In the genomic region with DNA sequence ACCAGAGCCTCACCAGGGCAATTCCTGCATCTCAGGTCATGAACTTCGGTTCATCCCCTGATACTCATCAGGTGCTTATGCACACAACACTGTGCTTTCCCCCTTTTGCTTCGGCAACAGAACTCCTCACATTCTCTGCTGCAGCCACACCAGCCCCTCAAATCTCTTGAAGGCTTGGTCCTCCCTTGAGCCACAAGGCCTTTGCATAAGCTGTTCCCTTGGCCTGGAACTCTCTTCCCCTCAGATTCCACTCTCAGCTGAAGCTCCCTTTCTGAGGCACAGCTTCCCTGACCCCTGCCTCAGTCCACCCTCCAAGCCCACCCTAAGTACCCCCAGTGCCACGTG, we compare ENCODE assay signal across 16 cellular contexts.
A peak's percentile ranks its signal among the peaks of the same experiment; 100 is the strongest.
DNase-seq lines count a peak whose midpoint lies in the region; FAIRE-seq and TF ChIP-seq lines count a peak whose summit lies in the region.
"Had no signal": no experiment of that assay in that cellular context is flagged by ENCODE, and none has a peak within 500 bp of the region (broad histone marks: within the 10 kb centered on the region; RNA-seq: fewer than 3 reads in every experiment).

No MANE protein-coding gene starts in this region.

- H2BK5ac ChIP-seq in H1 (ENCODE audit: low read depth, low read length) = no peak overlapping the region; the same call in 1 of the 2 replicates

- H3K36me3 ChIP-seq in MM.1S (replicated peaks; ENCODE audit: insufficient read depth, low read length) (no peaks in the 10 kb centered on the region), H1 (ENCODE audit: control insufficient read depth in 2 of 4, insufficient read depth in 4 of 4, low read length in 3 of 4) (no peaks in the 10 kb centered on the region; a peak in 1 of 8 replicates), parathyroid adenoma (ENCODE audit: control insufficient read depth, insufficient read depth, low read length) (no peaks in the 10 kb centered on the region), Peyer's patch (no peaks in the 10 kb centered on the region), WERI-Rb-1 (peaks cover 9% of the 10 kb centered on the region)
- H3K36me3 ChIP-seq: ovary had no signal

- no peaks in the 10 kb centered on the region for H3K27me3 Mint-ChIP-seq in T-helper 1 cell treated with Interleukin-12 subunit alpha and Interleukin-12 subunit beta and Interleukin-4 antibody, amounts not matched to agents 30 μg/mL and 1 μg/mL, for 36 hours (ENCODE audit: low read depth)

- CTCF ChIA-PET in H1 (lab: Charles Lee; ENCODE audit: partially characterized antibody) = interaction anchor here (0.5 to 2.1 kb wide), 12 partner anchors 9 to 144 kb away, joined by 3 to 11 read pairs (median 4); no protein-coding TSS in a partner anchor

- no peak overlapping the region for H2BK20ac ChIP-seq in H1 (ENCODE audit: low read length)

- H3K27ac Mint-ChIP-seq in T-helper 1 cell treated with Interleukin-12 subunit alpha and Interleukin-12 subunit beta and Interleukin-4 antibody, amounts not matched to agents 30 μg/mL and 1 μg/mL, for 36 hours = peak overlapping the region; percentile 65

- no peak overlapping the region for H3K4me3 Mint-ChIP-seq in T-helper 1 cell treated with Interleukin-12 subunit alpha and Interleukin-12 subunit beta and Interleukin-4 antibody, amounts not matched to agents 30 μg/mL and 1 μg/mL, for 36 hours

- H4K20me1 ChIP-seq in MM.1S (ENCODE audit: insufficient read depth, low read length) (no peaks in the 10 kb centered on the region), H1 (replicated peaks in 1 of 2; ENCODE audit: control insufficient read depth in 1 of 2, insufficient read depth in 2 of 2, low read length in 2 of 2) (no peaks in the 10 kb centered on the region)

- no peaks in the 10 kb centered on the region for H3K9me2 ChIP-seq in MM.1S (replicated peaks; ENCODE audit: insufficient read depth, low read length)

- H3K9ac ChIP-seq in MM.1S (ENCODE audit: low read length) (peak overlapping the region; percentile 26; the same call in 1 of the 2 replicates), H1 (replicated peaks in 1 of 4; ENCODE audit: extremely low read depth in 1 of 4, low read depth in 3 of 4, low read length in 3 of 4) (no peak overlapping the region), parathyroid adenoma (no peak overlapping the region)

- H3K4me3 ChIP-seq in MM.1S (ENCODE audit: low read length) = no peak overlapping the region
- H3K4me3 ChIP-seq in H1 (ENCODE audit: extremely low read depth in 1 of 4, insufficient read depth in 2 of 4, low read depth in 3 of 4, low read length in 4 of 4) = no peak overlapping the region
- H3K4me3 ChIP-seq in parathyroid adenoma (ENCODE audit: low read depth, low read length) = no peak overlapping the region
- H3K4me3 ChIP-seq in Peyer's patch = no peak overlapping the region
- H3K4me3 ChIP-seq in WERI-Rb-1 (ENCODE audit: low read depth, low read length) = no peak overlapping the region
- H3K4me3 ChIP-seq: ovary, SK-N-MC, skin epidermis had no signal

- H3K4ac ChIP-seq in H1 (replicated peaks; ENCODE audit: insufficient read length, low read depth, low read length) = no peak overlapping the region

- peak overlapping the region; percentile 71; the same call in 1 of the 2 replicates for H3K27ac ChIP-seq in MM.1S (ENCODE audit: low read length)
- no peak overlapping the region for H3K27ac ChIP-seq in H1 (ENCODE audit: low read depth, low read length)
- peak overlapping the region; percentile 77 for H3K27ac ChIP-seq in parathyroid adenoma
- peak overlapping the region in 1 of 4 donors; percentile 40 for H3K27ac ChIP-seq in Peyer's patch
- no peak overlapping the region for H3K27ac ChIP-seq in WERI-Rb-1
- H3K27ac ChIP-seq: 22Rv1, ovary, SK-N-MC had no signal

- H3K14ac ChIP-seq in H1 (ENCODE audit: insufficient read length) = no peak overlapping the region

- peak overlapping the region; percentile 33; the same call in 1 of the 2 replicates for H2AFZ ChIP-seq in MM.1S (ENCODE audit: low read length)
- H2AFZ ChIP-seq in H1 (ENCODE audit: low read length) = no peak overlapping the region
- peak overlapping the region; percentile 25 for H2AFZ ChIP-seq in parathyroid adenoma

- no peak overlapping the region for H4K8ac ChIP-seq in H1 (ENCODE audit: extremely low read depth, insufficient read depth, low read length)

- no peak for TF ChIP-seq CTCF in MM.1S (IDR thresholded peaks at IDR 0.05; ENCODE audit: low read length)
- no peak for TF ChIP-seq CTCF in H1 (IDR thresholded peaks at IDR 0.05; ENCODE audit: control extremely low read depth in 1 of 3, insufficient read depth in 1 of 3, low read depth in 1 of 3, low read length in 3 of 3)
- TF ChIP-seq CTCF in parathyroid adenoma (IDR thresholded peaks at IDR 0.05) = no peak
- TF ChIP-seq CTCF in Peyer's patch (IDR thresholded peaks at IDR 0.05) = no peak
- TF ChIP-seq CTCF in WERI-Rb-1 (IDR thresholded peaks at IDR 0.05; ENCODE audit: low read depth, low read length) = no peak

- H2BK12ac ChIP-seq in H1 (ENCODE audit: low read depth, low read length) = peak overlapping the region; percentile 50; the same call in 1 of the 2 replicates

- H2BK120ac ChIP-seq in H1 (replicated peaks; ENCODE audit: low read depth, low read length) = no peak overlapping the region

- H3K4me1 ChIP-seq in MM.1S (ENCODE audit: low read length) = peaks cover 30% of the 10 kb centered on the region
- H3K4me1 ChIP-seq in H1 (replicated peaks in 1 of 4; ENCODE audit: control insufficient read depth in 3 of 4, insufficient read depth in 4 of 4, low read length in 3 of 4) = peaks cover 0 to 6% (median 0%) of the 10 kb centered on the region in 4 experiments; a peak in 1 of 7 replicates
- peaks cover 30% of the 10 kb centered on the region for H3K4me1 ChIP-seq in parathyroid adenoma
- peaks cover 0 to 7% (median 2%) of the 10 kb centered on the region in 4 donors for H3K4me1 ChIP-seq in Peyer's patch

- TF ChIP-seq POLR2A in H1 (IDR thresholded peaks at IDR 0.05; ENCODE audit: control extremely low read depth in 1 of 2, low read depth in 2 of 2, low read length in 2 of 2) (no peak), Peyer's patch (IDR thresholded peaks at IDR 0.05) (no peak)

- H4K91ac ChIP-seq in H1 (replicated peaks; ENCODE audit: insufficient read length, low read length) = no peak overlapping the region

- no peaks in the 10 kb centered on the region; the same call in 1 of the 2 replicates for H3K79me1 ChIP-seq in H1 (ENCODE audit: low read depth, low read length)

- H3K4me2 ChIP-seq in MM.1S (ENCODE audit: low read depth, low read length) (peak overlapping the region; percentile 51; the same call in 1 of the 2 replicates), H1 (ENCODE audit: insufficient read depth in 1 of 2, low read depth in 2 of 2, low read length in 2 of 2) (no peak overlapping the region), parathyroid adenoma (ENCODE audit: low read length) (no peak overlapping the region)

- H3K79me2 ChIP-seq in MM.1S (ENCODE audit: low read length) (no peaks in the 10 kb centered on the region), H1 (ENCODE audit: control insufficient read depth in 1 of 2, insufficient read depth in 2 of 2, low read length in 2 of 2) (no peaks in the 10 kb centered on the region), parathyroid adenoma (no peaks in the 10 kb centered on the region)

- no peaks in the 10 kb centered on the region for H3K9me3 Mint-ChIP-seq in T-helper 1 cell treated with Interleukin-12 subunit alpha and Interleukin-12 subunit beta and Interleukin-4 antibody, amounts not matched to agents 30 μg/mL and 1 μg/mL, for 36 hours
- H3K9me3 Mint-ChIP-seq: CD14-positive monocyte had no signal

- H3K9me3 ChIP-seq in MM.1S (replicated peaks; ENCODE audit: insufficient read depth, low read length) (no peaks in the 10 kb centered on the region), H1 (ENCODE audit: insufficient read depth in 2 of 2, low read depth in 1 of 2, low read length in 1 of 2) (no peaks in the 10 kb centered on the region), parathyroid adenoma (ENCODE audit: control insufficient read depth, low read length) (no peaks in the 10 kb centered on the region), Peyer's patch (no peaks in the 10 kb centered on the region), WERI-Rb-1 (ENCODE audit: severe bottlenecking) (no peaks in the 10 kb centered on the region)
- H3K9me3 ChIP-seq: ovary had no signal

- POLR2A ChIA-PET in H1 (lab: Charles Lee; ENCODE audit: partially characterized antibody) = interaction anchor here (1.1 to 1.5 kb wide), 4 partner anchors 9 to 52 kb away, joined by 3 to 5 read pairs (median 4); no protein-coding TSS in a partner anchor

- no peaks in the 10 kb centered on the region for H3K27me3 ChIP-seq in MM.1S (replicated peaks; ENCODE audit: insufficient read depth, low read length)
- H3K27me3 ChIP-seq in H1 (replicated peaks in 1 of 4; ENCODE audit: control insufficient read depth in 3 of 4, extremely low read depth in 1 of 4, insufficient read depth in 3 of 4, low read length in 3 of 4) = no peaks in the 10 kb centered on the region
- H3K27me3 ChIP-seq in parathyroid adenoma (ENCODE audit: control insufficient read depth, insufficient read depth, low read length) = no peaks in the 10 kb centered on the region
- no peaks in the 10 kb centered on the region for H3K27me3 ChIP-seq in Peyer's patch
- no peaks in the 10 kb centered on the region for H3K27me3 ChIP-seq in WERI-Rb-1 (ENCODE audit: insufficient read depth, low read depth, severe bottlenecking)
- H3K27me3 ChIP-seq: ovary had no signal

- no peak for DNase-seq in T-helper 1 cell
- DNase-seq in MM.1S = no peak
- DNase-seq in H1 (ENCODE audit: low read depth in 1 of 2, low spot score in 2 of 2) = no peak
- no peak for DNase-seq in EL
- DNase-seq in Peyer's patch = no peak
- no peak for DNase-seq in WERI-Rb-1
- DNase-seq: anterior cingulate cortex; NCI-H510A; ovary; stimulated activated naive CD4-positive, alpha-beta T cell had no signal

- no peak overlapping the region for H4K5ac ChIP-seq in H1 (ENCODE audit: insufficient read length, low read depth, low read length)

- 0 out of 2 replicates have a peak, but pooled peaks cover 1% of the 10 kb centered on the region for H3K23me2 ChIP-seq in H1 (ENCODE audit: low read depth, low read length)

- TF ChIP-seq RAD21 in H1 (IDR thresholded peaks at IDR 0.05 in 1 of 2, conservative IDR thresholded peaks at IDR 0.05 in 1 of 2; ENCODE audit: low read depth in 2 of 2, low read length in 2 of 2) = no peak

- H2BK15ac ChIP-seq in H1 (ENCODE audit: low read length) = 0 out of 2 replicates have a peak overlapping the region, but pooled peaks have one; percentile 72

- no peak for FAIRE-seq in H1 (lab: Jason Lieb, UNC)

- WGBS in H1 (ENCODE audit: extremely low coverage in 1 of 2, insufficient coverage in 1 of 2, insufficient read length in 1 of 2, insufficient replicate concordance in 2 of 2, low coverage in 1 of 2, low lambda C conversion rate in 2 of 2, missing lambda C conversion rate in 1 of 2), 2 experiments = 91% methylated on average over 3 of the region's 3 CpGs; no CpG with 5 or more reads in 1 of the 2 experiments

- peak overlapping the region; percentile 45; the same call in 1 of the 2 replicates for H2AK5ac ChIP-seq in H1 (ENCODE audit: low read depth, low read length)

- H3K56ac ChIP-seq in H1 (replicated peaks; ENCODE audit: insufficient read length, low read depth, low read length) = no peak overlapping the region

- no peak overlapping the region for H3K23ac ChIP-seq in H1 (ENCODE audit: insufficient read length)

- H3K4me1 Mint-ChIP-seq in T-helper 1 cell treated with Interleukin-12 subunit alpha and Interleukin-12 subunit beta and Interleukin-4 antibody, amounts not matched to agents 30 μg/mL and 1 μg/mL, for 36 hours (ENCODE audit: low read depth) = peaks cover 33% of the 10 kb centered on the region

- H3K36me3 Mint-ChIP-seq in T-helper 1 cell treated with Interleukin-12 subunit alpha and Interleukin-12 subunit beta and Interleukin-4 antibody, amounts not matched to agents 30 μg/mL and 1 μg/mL, for 36 hours (ENCODE audit: low read depth) = peaks cover 27% of the 10 kb centered on the region

- H3K18ac ChIP-seq in H1 (ENCODE audit: extremely low read depth, low read length) = no peak overlapping the region

- peaks cover 9% of the 10 kb centered on the region for H3F3A ChIP-seq in MM.1S (ENCODE audit: insufficient read depth, low read length)

- no peak for TF ChIP-seq EP300 in H1 (IDR thresholded peaks at IDR 0.05; ENCODE audit: borderline replicate concordance in 1 of 2, low read depth in 2 of 2, low read length in 2 of 2)

Comparison
In these comparisons a context has a peak if more than half of its experiments do, and no peak if none do; other contexts are left out.
1. H3K27ac ChIP-seq: peak in MM.1S (single experiment) and parathyroid adenoma (single experiment); none in H1 (single experiment) and WERI-Rb-1 (single experiment).